ENCODE assay signal across 14 cellular contexts in genomic region chr10:34696423-34696822, GRCh38.
DNase-seq lines count a peak whose midpoint lies in the region; ATAC-seq, FAIRE-seq and TF ChIP-seq lines count a peak whose summit lies in the region.
"Had no signal": no experiment of that assay in that cellular context is flagged by ENCODE, and none has a peak within 500 bp of the region (broad histone marks: within the 10 kb centered on the region; RNA-seq: fewer than 3 reads in every experiment).

No MANE protein-coding gene starts in this region.

- H3K27me3 ChIP-seq in bronchial epithelial cell (ENCODE audit: control insufficient read depth, insufficient read depth, low read length) (no peaks in the 10 kb centered on the region), tibial nerve (no peaks in the 10 kb centered on the region)

- peaks cover 2% of the 10 kb centered on the region for H3K36me3 Mint-ChIP-seq in T-helper 17 cell (ENCODE audit: low read depth)

- TF ChIP-seq CTCF in bronchial epithelial cell (IDR thresholded peaks at IDR 0.05; ENCODE audit: insufficient read depth, low read length, severe bottlenecking) = no peak
- TF ChIP-seq CTCF in mucosa of descending colon (IDR thresholded peaks at IDR 0.05) = no peak
- no peak for TF ChIP-seq CTCF in tibial nerve (IDR thresholded peaks at IDR 0.05)

- H3K4me3 ChIP-seq in bronchial epithelial cell (ENCODE audit: low read depth, low read length) = no peak overlapping the region
- H3K4me3 ChIP-seq in mucosa of descending colon = no peak overlapping the region
- no peak overlapping the region for H3K4me3 ChIP-seq in tibial nerve
- H3K4me3 ChIP-seq: smooth muscle cell had no signal

- DNase-seq in COLO829 (ENCODE audit: low spot score) = peak; percentile 12
- DNase-seq in HS-5 (ENCODE audit: low read depth) = peak; percentile 32
- peak; percentile 92 for DNase-seq in bronchial epithelial cell (ENCODE audit: low read depth)
- no peak for DNase-seq in mucosa of descending colon
- no peak for DNase-seq in tibial nerve (ENCODE audit: low spot score in 2 of 2)
- DNase-seq in T-helper 17 cell = no peak
- DNase-seq in retina = no peak
- DNase-seq: activated naive CD4-positive, alpha-beta T cell treated with anti-CD3 and anti-CD28 coated beads for 36 hours; mesendoderm; stimulated activated naive CD4-positive, alpha-beta T cell treated with Interleukin-2 at 50 U/mL for 16 hours had no signal

- TF ChIP-seq EP300 in tibial nerve (IDR thresholded peaks at IDR 0.05) = no peak

- FAIRE-seq in bronchial epithelial cell (lab: Jason Lieb, UNC) = no peak
- FAIRE-seq: GM18507 had no signal

- no peak overlapping the region for H3K27ac Mint-ChIP-seq in T-helper 17 cell
- H3K27ac Mint-ChIP-seq: activated naive CD4-positive, alpha-beta T cell treated with anti-CD3 and anti-CD28 coated beads for 36 hours had no signal

- H3K4me1 ChIP-seq in mucosa of descending colon (ENCODE audit: low read depth) (no peaks in the 10 kb centered on the region), tibial nerve (peaks cover 0 to 52% (median 8%) of the 10 kb centered on the region in 4 donors)

- H3K9me3 ChIP-seq in mucosa of descending colon (no peaks in the 10 kb centered on the region), tibial nerve (no peaks in the 10 kb centered on the region), T-helper 17 cell (ENCODE audit: control insufficient read depth, low read length, poor library complexity, severe bottlenecking) (no peaks in the 10 kb centered on the region)

- intact Hi-C loops in mucosa of descending colon (cut with DNase I, micrococcal nuclease) = no loop called here

- no peak overlapping the region for H3K27ac ChIP-seq in tibial nerve
- H3K27ac ChIP-seq: VCaP had no signal

- H3K4me1 Mint-ChIP-seq in T-helper 17 cell = peaks cover 7% of the 10 kb centered on the region

- WGBS in tibial nerve, 2 donors = 65 to 78% methylated on average over 2 of the region's 2 CpGs

- H3K36me3 ChIP-seq in bronchial epithelial cell (ENCODE audit: control insufficient read depth, insufficient read depth, low read length) (peaks cover 4% of the 10 kb centered on the region), mucosa of descending colon (ENCODE audit: low read depth) (no peaks in the 10 kb centered on the region), tibial nerve (peaks cover 0 to 15% (median 0%) of the 10 kb centered on the region in 3 donors)

- H3K27me3 Mint-ChIP-seq in T-helper 17 cell = peaks cover 6% of the 10 kb centered on the region

- TF ChIP-seq POLR2A in tibial nerve (IDR thresholded peaks at IDR 0.05) = no peak

- H3K4me3 Mint-ChIP-seq in T-helper 17 cell = no peak overlapping the region
- H3K4me3 Mint-ChIP-seq: activated naive CD4-positive, alpha-beta T cell treated with anti-CD3 and anti-CD28 coated beads for 36 hours had no signal

- ATAC-seq in mucosa of descending colon (peak; percentile 86), T-helper 17 cell (no peak), GM21367 (IDR thresholded peaks at IDR 0.05; ENCODE audit: unreplicated experiment) (no peak)

Comparison
In these comparisons a context has a peak if more than half of its experiments do, and no peak if none do; other contexts are left out.
1. DNase-seq: peak in COLO829 (single experiment), HS-5 (single experiment) and bronchial epithelial cell (single experiment); none in mucosa of descending colon (0 of 3), tibial nerve (0 of 2), T-helper 17 cell (0 of 3) and retina (single experiment).